35 cellular contexts compared by ENCODE assay signal in the genomic region with DNA sequence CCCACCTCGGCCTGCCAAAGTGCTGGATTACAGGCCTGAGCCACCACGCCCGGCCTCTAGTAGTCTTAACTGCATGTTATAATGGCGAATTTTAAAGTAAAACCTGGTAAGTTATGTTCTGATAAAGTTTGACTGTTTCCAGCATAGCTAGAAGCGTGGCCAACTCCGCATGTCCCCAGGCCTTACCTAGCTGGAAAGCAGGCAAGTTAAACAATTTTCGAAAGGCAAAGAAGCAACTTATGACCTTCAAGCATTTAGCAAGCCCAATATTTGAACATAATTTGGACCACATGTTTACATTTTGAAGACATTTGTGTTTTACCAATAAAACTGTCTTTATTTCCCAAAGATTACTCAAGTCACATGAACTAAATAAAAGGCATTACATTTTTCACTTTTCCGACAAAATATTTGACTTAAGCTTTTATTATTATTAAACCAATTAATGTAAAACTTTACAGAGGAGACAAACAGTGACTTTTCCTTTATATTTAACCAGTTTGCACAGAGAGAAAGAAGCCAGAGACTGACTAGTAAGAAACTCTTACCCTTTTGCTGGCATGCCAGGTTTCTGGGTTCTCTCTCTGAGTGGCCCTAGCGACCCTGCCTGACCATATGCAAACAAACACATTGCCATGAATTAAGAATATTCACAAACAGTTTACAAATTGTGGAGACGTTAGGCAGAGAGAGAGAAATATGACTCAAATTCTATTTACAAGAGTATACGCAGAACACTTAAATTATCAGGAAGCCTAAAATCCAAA.
DNase-seq lines count a peak whose midpoint lies in the region; ATAC-seq, FAIRE-seq and TF ChIP-seq lines count a peak whose summit lies in the region.
"Had no signal": no experiment of that assay in that cellular context is flagged by ENCODE, and none has a peak within 500 bp of the region (broad histone marks: within the 10 kb centered on the region; RNA-seq: fewer than 3 reads in every experiment).

No MANE protein-coding gene starts in this region.

- DNase-seq in A549 (ENCODE audit: low read depth in 1 of 2, low spot score in 1 of 2): no peak
- peak; percentile 40 for DNase-seq in MG63
- DNase-seq in fibroblast of villous mesenchyme (ENCODE audit: low read depth): peak; percentile 91
- peak; percentile 18 for DNase-seq in spleen
- no peak for DNase-seq in superior temporal gyrus (ENCODE audit: extremely low spot score)
- no peak for DNase-seq in anterior cingulate cortex (lab: John Stamatoyannopoulos, UW)
- no peak for DNase-seq in CD4-positive, alpha-beta memory T cell
- DNase-seq: activated CD4-positive, alpha-beta T cell treated with anti-CD3 and anti-CD28 coated beads for 48 hours; amygdala; DMS153; foreskin keratinocyte; H9; heart left ventricle; KG1; kidney; midbrain; MM.1S; naive B cell; NCI-H2029 treated with DMSO at 0.1 percent for 48 hours; NCI-H226; NCI-H69; Peyer's patch; right lobe of liver; SHP77 treated with DMSO at 0.1 percent for 48 hours; stimulated activated CD4-positive, alpha-beta T cell treated with anti-CD3 and anti-CD28 coated beads, Interleukin-4, amount 100 ng/mL, for 1 hour; T-helper 9 cell; WERI-Rb-1 had no signal

- H3K27ac ChIP-seq in A549: 0 out of 6 replicates have a peak overlapping the region, but pooled peaks of 1 of the 2 experiments have one; percentile 52
- no peak overlapping the region for H3K27ac ChIP-seq in spleen
- H3K27ac ChIP-seq in CD4-positive, alpha-beta memory T cell (ENCODE audit: low read depth, low read length): no peak overlapping the region
- H3K27ac ChIP-seq: foreskin keratinocyte, right lobe of liver, tibial nerve, WERI-Rb-1 had no signal

- 77% methylated on average over 11 of the region's 11 CpGs for WGBS in A549 (ENCODE audit: missing lambda C conversion rate)
- WGBS in spleen, 5 donors: 87 to 95% (median 94%) methylated on average over 11 of the region's 11 CpGs

- H3K27me3 ChIP-seq in MG63 (no peaks in the 10 kb centered on the region), spleen (replicated peaks in 1 of 7) (no peaks in the 10 kb centered on the region)
- no peaks in the 10 kb centered on the region for H3K27me3 ChIP-seq in CD4-positive, alpha-beta memory T cell (ENCODE audit: insufficient read depth, low read length)
- H3K27me3 ChIP-seq: foreskin keratinocyte, heart left ventricle, Peyer's patch, right lobe of liver, tibial nerve had no signal

- ATAC-seq in A549: no peak
- ATAC-seq in GM19324 (IDR thresholded peaks at IDR 0.05; ENCODE audit: low FRiP score, unreplicated experiment): no peak
- ATAC-seq: activated T-helper 17 cell treated with anti-CD3 and anti-CD28 coated beads, Interleukin-2, amount 50 U/mL, for 72 hours; foreskin keratinocyte; heart left ventricle had no signal

- intact Hi-C loops in spleen (cut with DNase I; ENCODE audit: low total_unique reads): no loop called here
- intact Hi-C loops in CD4-positive, alpha-beta memory T cell (cut with micrococcal nuclease): no loop called here

- TF ChIP-seq POLR2A in A549 (IDR thresholded peaks at IDR 0.05; ENCODE audit: low read length) (no peak), spleen (IDR thresholded peaks at IDR 0.05) (no peak)

- H3K27me3 Mint-ChIP-seq in CD4-positive, alpha-beta memory T cell: no peaks in the 10 kb centered on the region
- H3K27me3 Mint-ChIP-seq: activated naive CD4-positive, alpha-beta T cell treated with anti-CD3 and anti-CD28 coated beads, Interleukin-2, amount 50 U/mL, for 24 hours; activated T-helper 17 cell treated with anti-CD3 and anti-CD28 coated beads, Interleukin-2, amount 50 U/mL, for 72 hours; B cell; naive B cell had no signal

- peaks cover 2 to 22% (median 15%) of the 10 kb centered on the region in 8 donors for H3K9me3 Mint-ChIP-seq in CD4-positive, alpha-beta memory T cell
- H3K9me3 Mint-ChIP-seq: activated naive CD4-positive, alpha-beta T cell treated with anti-CD3 and anti-CD28 coated beads, Interleukin-2, amount 50 U/mL, for 24 hours had no signal

- H3K4me3 Mint-ChIP-seq in CD4-positive, alpha-beta memory T cell: no peak overlapping the region
- H3K4me3 Mint-ChIP-seq: activated naive CD4-positive, alpha-beta T cell treated with anti-CD3 and anti-CD28 coated beads, Interleukin-2, amount 50 U/mL, for 24 hours; activated T-helper 17 cell treated with anti-CD3 and anti-CD28 coated beads, Interleukin-2, amount 50 U/mL, for 72 hours; B cell; H9 had no signal

- H3K9me3 ChIP-seq in A549: peaks cover 21% of the 10 kb centered on the region
- H3K9me3 ChIP-seq in MG63: peaks cover 4% of the 10 kb centered on the region
- H3K9me3 ChIP-seq in spleen: peaks cover 2 to 32% (median 25%) of the 10 kb centered on the region in 8 donors
- H3K9me3 ChIP-seq in CD4-positive, alpha-beta memory T cell (ENCODE audit: control insufficient read depth in 1 of 2, low read length in 2 of 2): peaks cover 8% of the 10 kb centered on the region in 2 donors
- H3K9me3 ChIP-seq: right lobe of liver had no signal

- TF ChIP-seq EP300 in A549 (IDR thresholded peaks at IDR 0.05): no peak

- H3K36me3 ChIP-seq in MG63: peaks cover 5% of the 10 kb centered on the region; the same call in 1 of the 2 replicates
- H3K36me3 ChIP-seq in spleen: peaks cover 0 to 80% (median 0%) of the 10 kb centered on the region in 6 donors
- H3K36me3 ChIP-seq in CD4-positive, alpha-beta memory T cell (ENCODE audit: insufficient read depth, low read length): no peaks in the 10 kb centered on the region
- H3K36me3 ChIP-seq: Peyer's patch, right lobe of liver, WERI-Rb-1 had no signal

- H3K36me3 Mint-ChIP-seq in CD4-positive, alpha-beta memory T cell: peaks cover 16 to 17% of the 10 kb centered on the region in 2 donors

- POLR2A ChIA-PET in A549 (lab: Yijun Ruan, JAX): no interaction called here
- POLR2A ChIA-PET in CD4-positive, alpha-beta memory T cell (lab: Charles Lee; ENCODE audit: partially characterized antibody): interaction anchor here (0.6 kb wide), 1 partner anchor 34 kb away, joined by 3 read pairs; no protein-coding TSS in a partner anchor

- H3K4me1 Mint-ChIP-seq in CD4-positive, alpha-beta memory T cell: peaks cover 16 to 26% (median 21%) of the 10 kb centered on the region in 4 donors

- TF ChIP-seq RAD21 in A549 (conservative IDR thresholded peaks at IDR 0.05 in 1 of 2, IDR thresholded peaks at IDR 0.05 in 1 of 2): no peak

- H3K4me1 ChIP-seq in A549 (peaks cover 18% of the 10 kb centered on the region), spleen (peaks cover 8 to 20% (median 14%) of the 10 kb centered on the region in 6 donors)
- peaks cover 24% of the 10 kb centered on the region for H3K4me1 ChIP-seq in CD4-positive, alpha-beta memory T cell (ENCODE audit: insufficient read depth, low read length)
- H3K4me1 ChIP-seq: tibial nerve had no signal

- TF ChIP-seq CTCF in A549 (IDR thresholded peaks at IDR 0.05) (no peak), fibroblast of villous mesenchyme (IDR thresholded peaks at IDR 0.05; ENCODE audit: insufficient read depth, low read depth, low read length) (no peak), spleen (IDR thresholded peaks at IDR 0.05 in 8 of 11, conservative IDR thresholded peaks at IDR 0.05 in 3 of 11) (no peak)

- H3K27ac Mint-ChIP-seq in CD4-positive, alpha-beta memory T cell: peak overlapping the region in 1 of 7 donors; percentile 36
- H3K27ac Mint-ChIP-seq: activated naive CD4-positive, alpha-beta T cell treated with anti-CD3 and anti-CD28 coated beads, Interleukin-2, amount 50 U/mL, for 24 hours; activated T-helper 17 cell treated with anti-CD3 and anti-CD28 coated beads, Interleukin-2, amount 50 U/mL, for 72 hours; B cell; H9 had no signal

- CTCF ChIA-PET in A549 (lab: Yijun Ruan, JAX): interaction anchor here (1.2 kb wide), 1 partner anchor 67 kb away, joined by 7 read pairs; no protein-coding TSS in a partner anchor
- CTCF ChIA-PET in CD4-positive, alpha-beta memory T cell (lab: Charles Lee; ENCODE audit: partially characterized antibody): interaction anchor here (1.1 kb wide), 1 partner anchor 67 kb away, joined by 4 read pairs; no protein-coding TSS in a partner anchor

- H3K4me2 ChIP-seq in A549: no peak overlapping the region

- peak; percentile 23 for FAIRE-seq in A549 (lab: Jason Lieb, UNC)
- FAIRE-seq: A204.1, bronchial epithelial cell, GM12891 had no signal

- no peak overlapping the region for H3K4me3 ChIP-seq in A549
- no peak overlapping the region for H3K4me3 ChIP-seq in MG63
- H3K4me3 ChIP-seq in fibroblast of villous mesenchyme (ENCODE audit: low read depth, low read length): no peak overlapping the region
- H3K4me3 ChIP-seq in spleen: no peak overlapping the region
- H3K4me3 ChIP-seq in CD4-positive, alpha-beta memory T cell (ENCODE audit: low read length in 2 of 2): no peak overlapping the region
- H3K4me3 ChIP-seq: heart left ventricle, Peyer's patch, right lobe of liver, tibial nerve had no signal

TF ChIP-seq in A549, 52 proteins besides CTCF, POLR2A, EP300 and RAD21 (continues in another document):
- TF ChIP-seq ZFP36 (IDR thresholded peaks at IDR 0.05; ENCODE audit: borderline replicate concordance, partially characterized antibody): no peak
- TF ChIP-seq SREBF2 (IDR thresholded peaks at IDR 0.05): no peak
- TF ChIP-seq HEYL (CRISPR knock-in tag; IDR thresholded peaks at IDR 0.05): no peak
- TF ChIP-seq, protein P1, sequence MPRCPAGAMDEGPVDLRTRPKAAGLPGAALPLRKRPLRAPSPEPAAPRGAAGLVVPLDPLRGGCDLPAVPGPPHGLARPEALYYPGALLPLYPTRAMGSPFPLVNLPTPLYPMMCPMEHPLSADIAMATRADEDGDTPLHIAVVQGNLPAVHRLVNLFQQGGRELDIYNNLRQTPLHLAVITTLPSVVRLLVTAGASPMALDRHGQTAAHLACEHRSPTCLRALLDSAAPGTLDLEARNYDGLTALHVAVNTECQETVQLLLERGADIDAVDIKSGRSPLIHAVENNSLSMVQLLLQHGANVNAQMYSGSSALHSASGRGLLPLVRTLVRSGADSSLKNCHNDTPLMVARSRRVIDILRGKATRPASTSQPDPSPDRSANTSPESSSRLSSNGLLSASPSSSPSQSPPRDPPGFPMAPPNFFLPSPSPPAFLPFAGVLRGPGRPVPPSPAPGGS (IDR thresholded peaks at IDR 0.05): no peak
- TF ChIP-seq, protein P2, sequence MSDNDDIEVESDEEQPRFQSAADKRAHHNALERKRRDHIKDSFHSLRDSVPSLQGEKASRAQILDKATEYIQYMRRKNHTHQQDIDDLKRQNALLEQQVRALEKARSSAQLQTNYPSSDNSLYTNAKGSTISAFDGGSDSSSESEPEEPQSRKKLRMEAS (IDR thresholded peaks at IDR 0.05): no peak
- TF ChIP-seq ZC3H11A (IDR thresholded peaks at IDR 0.05): no peak
- no peak for TF ChIP-seq FOXS1 (CRISPR knock-in tag; IDR thresholded peaks at IDR 0.05)
- no peak for TF ChIP-seq KDM1A (IDR thresholded peaks at IDR 0.05; ENCODE audit: low read depth)
- TF ChIP-seq RFX5 (IDR thresholded peaks at IDR 0.05): no peak
- TF ChIP-seq, protein P3, sequence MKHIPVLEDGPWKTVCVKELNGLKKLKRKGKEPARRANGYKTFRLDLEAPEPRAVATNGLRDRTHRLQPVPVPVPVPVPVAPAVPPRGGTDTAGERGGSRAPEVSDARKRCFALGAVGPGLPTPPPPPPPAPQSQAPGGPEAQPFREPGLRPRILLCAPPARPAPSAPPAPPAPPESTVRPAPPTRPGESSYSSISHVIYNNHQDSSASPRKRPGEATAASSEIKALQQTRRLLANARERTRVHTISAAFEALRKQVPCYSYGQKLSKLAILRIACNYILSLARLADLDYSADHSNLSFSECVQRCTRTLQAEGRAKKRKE (CRISPR knock-in tag; IDR thresholded peaks at IDR 0.05; ENCODE audit: low read depth): no peak

Comparison
In these comparisons a context has a peak if more than half of its experiments do, and no peak if none do; other contexts are left out.
1. DNase-seq: peak in MG63 (single experiment), fibroblast of villous mesenchyme (single experiment) and spleen (single experiment); none in A549 (0 of 2), superior temporal gyrus (single experiment), anterior cingulate cortex (0 of 58) and CD4-positive, alpha-beta memory T cell (0 of 5).